In genomic region chr9:34589371-34589655, GRCh38 we compare ENCODE assay signal across 14 cellular contexts. TPM values are rescaled to one million over a fixed set of nuclear protein-coding genes. Genes with fewer than 3 reads are reported as not detected.
DNase-seq lines count a peak whose midpoint lies in the region; ATAC-seq and TF ChIP-seq lines count a peak whose summit lies in the region.
"Had no signal": no experiment of that assay in that cellular context is flagged by ENCODE, and none has a peak within 500 bp of the region (broad histone marks: within the 10 kb centered on the region; RNA-seq: fewer than 3 reads in every experiment).

No MANE protein-coding gene starts in this region.

- H3K36me3 ChIP-seq in heart right ventricle, result no peaks in the 10 kb centered on the region
- H3K36me3 ChIP-seq in hepatocyte (replicated peaks; ENCODE audit: insufficient read depth, low read depth), result no peaks in the 10 kb centered on the region
- no peaks in the 10 kb centered on the region for H3K36me3 ChIP-seq in parathyroid adenoma (ENCODE audit: control insufficient read depth, insufficient read depth, low read length)
- H3K36me3 ChIP-seq in uterus, result no peaks in the 10 kb centered on the region
- H3K36me3 ChIP-seq in thyroid gland, result no peaks in the 10 kb centered on the region

- TF ChIP-seq POLR2A in uterus (IDR thresholded peaks at IDR 0.05), result no peak
- no peak for TF ChIP-seq POLR2A in thyroid gland (IDR thresholded peaks at IDR 0.05)

- WGBS in heart right ventricle, 2 donors, result 1 to 2% methylated on average over 22 to 38 of the region's 38 CpGs
- 0% methylated on average over 29 of the region's 38 CpGs for WGBS in hepatocyte (ENCODE audit: low lambda C conversion rate, missing lambda C conversion rate)
- 0% methylated on average over 1 of the region's 38 CpGs; no CpG with 5 or more reads in 1 of the 2 donors for WGBS in thyroid gland, 2 donors

- H3K4me2 ChIP-seq in hepatocyte (peak overlapping the region; percentile 93), parathyroid adenoma (ENCODE audit: low read length) (peak overlapping the region; percentile 2)

- ATAC-seq in heart right ventricle (no peak), GM18519 (IDR thresholded peaks at IDR 0.05; ENCODE audit: low FRiP score, unreplicated experiment) (no peak)
- ATAC-seq: activated CD8-positive, alpha-beta T cell treated with anti-CD3 and anti-CD28 coated beads, Interleukin-2, amount 10 ng/mL, durations not matched to agents 7 days and 5 days; stimulated activated naive CD8-positive, alpha-beta T cell treated with anti-CD3 and anti-CD28 coated beads, Interleukin-15, Interleukin-2, amounts not matched to agents 100 U/mL and 50 U/mL, for 24 hours had no signal

- no peaks in the 10 kb centered on the region for H3K9me2 ChIP-seq in hepatocyte (replicated peaks; ENCODE audit: insufficient read depth)

- H3K27ac ChIP-seq in heart right ventricle, result no peak overlapping the region
- no peak overlapping the region for H3K27ac ChIP-seq in hepatocyte
- no peak overlapping the region for H3K27ac ChIP-seq in parathyroid adenoma
- no peak overlapping the region for H3K27ac ChIP-seq in uterus
- H3K27ac ChIP-seq in thyroid gland, result no peak overlapping the region

- H3K27me3 ChIP-seq in heart right ventricle (peaks cover 0 to 100% (median 77%) of the 10 kb centered on the region in 7 donors), hepatocyte (peaks cover 93% of the 10 kb centered on the region), parathyroid adenoma (ENCODE audit: control insufficient read depth, insufficient read depth, low read length) (peaks cover 5% of the 10 kb centered on the region), uterus (peaks cover 7 to 8% of the 10 kb centered on the region in 2 donors), thyroid gland (peaks cover 4% of the 10 kb centered on the region)

- H3K9me3 ChIP-seq in heart right ventricle (no peaks in the 10 kb centered on the region), hepatocyte (ENCODE audit: low read depth) (no peaks in the 10 kb centered on the region), parathyroid adenoma (ENCODE audit: control insufficient read depth, low read length) (no peaks in the 10 kb centered on the region), uterus (no peaks in the 10 kb centered on the region), thyroid gland (no peaks in the 10 kb centered on the region)

- DNase-seq in heart right ventricle, result no peak
- DNase-seq in cardiac septum (ENCODE audit: low spot score), result no peak
- no peak for DNase-seq in hepatocyte (ENCODE audit: low spot score)
- no peak for DNase-seq in uterus
- DNase-seq in COLO668 (lab: John Stamatoyannopoulos, UW; ENCODE audit: unreplicated experiment), result no peak
- DNase-seq in thyroid gland, result no peak
- DNase-seq: activated CD8-positive, alpha-beta T cell treated with anti-CD3 and anti-CD28 coated beads, Interleukin-2, amount 10 ng/mL, durations not matched to agents 7 days and 5 days; activated naive CD8-positive, alpha-beta T cell treated with anti-CD3 and anti-CD28 coated beads, Interleukin-2, amount 10 ng/mL, durations not matched to agents 7 days and 5 days; stimulated activated naive CD8-positive, alpha-beta T cell treated with anti-CD3 and anti-CD28 coated beads, Interleukin-15, Interleukin-2, amounts not matched to agents 100 U/mL and 50 U/mL, for 24 hours; T1000 had no signal

- no peak overlapping the region for H3K9ac ChIP-seq in parathyroid adenoma

- H3K4me1 ChIP-seq in heart right ventricle (peaks cover 16 to 53% (median 38%) of the 10 kb centered on the region in 9 donors), hepatocyte (ENCODE audit: insufficient read depth) (peaks cover 40% of the 10 kb centered on the region), parathyroid adenoma (no peaks in the 10 kb centered on the region), uterus (peaks cover 0 to 28% of the 10 kb centered on the region in 2 donors), thyroid gland (peaks cover 12 to 39% of the 10 kb centered on the region in 2 donors)

- TF ChIP-seq CTCF in heart right ventricle (IDR thresholded peaks at IDR 0.05), result no peak
- no peak for TF ChIP-seq CTCF in hepatocyte (IDR thresholded peaks at IDR 0.05; ENCODE audit: poor library complexity)
- TF ChIP-seq CTCF in parathyroid adenoma (IDR thresholded peaks at IDR 0.05), result no peak
- TF ChIP-seq CTCF in uterus (IDR thresholded peaks at IDR 0.05), result no peak
- no peak for TF ChIP-seq CTCF in thyroid gland (IDR thresholded peaks at IDR 0.05)

- intact Hi-C loops in heart right ventricle (cut with DNase I) (no loop called here), cardiac septum (cut with DNase I) (no loop called here), uterus (cut with DNase I; ENCODE audit: low total_unique reads) (no loop called here), thyroid gland (cut with DNase I) (no loop called here)

- no peaks in the 10 kb centered on the region for H4K20me1 ChIP-seq in hepatocyte (ENCODE audit: insufficient read depth, poor library complexity, severe bottlenecking)

- H2AFZ ChIP-seq in hepatocyte (no peak overlapping the region), parathyroid adenoma (no peak overlapping the region)

- H3K4me3 ChIP-seq in heart right ventricle, result peak overlapping the region in 9 of 10 donors; percentile 25 to 57 (median 51)
- H3K4me3 ChIP-seq in hepatocyte, result peak overlapping the region; percentile 42
- no peak overlapping the region for H3K4me3 ChIP-seq in parathyroid adenoma (ENCODE audit: low read depth, low read length)
- peak overlapping the region; percentile 22 to 49 for H3K4me3 ChIP-seq in uterus
- peak overlapping the region in 1 of 3 donors; percentile 44 for H3K4me3 ChIP-seq in thyroid gland (replicated peaks in 1 of 3)

- H3K79me2 ChIP-seq in hepatocyte (no peaks in the 10 kb centered on the region), parathyroid adenoma (no peaks in the 10 kb centered on the region)

RNA-seq across cellular contexts. Expression of gene CNTFR, which starts 0.2 kb away (rescaled TPM):
- 1 to 10 TPM in 9 of 10 donors, under 1 TPM in 1; 0.76 to 6.2 (median 2.9) TPM for total RNA-seq in heart right ventricle
- polyA plus RNA-seq in heart right ventricle, result 1 to 10 TPM; 2.9 to 5.0 TPM
- 1.1 TPM for total RNA-seq in cardiac septum
- 2.1 and 4.7 TPM in 2 replicates for total RNA-seq in hepatocyte
- 7.0 and 7.5 TPM in 2 replicates for polyA plus RNA-seq in hepatocyte
- total RNA-seq in uterus, result 10 to 100 TPM in 1 of 4 donors, 1 to 10 TPM in 1, under 1 TPM in 1, not detected in 1; 0.59 to 14.7 (median 6.6) TPM
- 10 to 100 TPM in 3 of 4 donors, 1 to 10 TPM in 1; 8.6 to 17.3 (median 14.1) TPM for total RNA-seq in thyroid gland
- total RNA-seq: activated CD8-positive, alpha-beta T cell treated with anti-CD3 and anti-CD28 coated beads, Interleukin-2, amount 10 ng/mL, durations not matched to agents 7 days and 5 days; activated naive CD8-positive, alpha-beta T cell treated with anti-CD3 and anti-CD28 coated beads, Interleukin-2, amount 10 ng/mL, durations not matched to agents 7 days and 5 days; Daoy had no signal
- polyA plus RNA-seq: AG04450 had no signal

RNA-seq across cellular contexts. Expression of gene RPP25L, which starts 22.6 kb away (rescaled TPM):
- 10 to 100 TPM; 29.2 to 48.5 (median 39.2) TPM for total RNA-seq in heart right ventricle
- 10 to 100 TPM; 34.3 to 51.0 TPM for polyA plus RNA-seq in heart right ventricle
- 39.4 TPM for total RNA-seq in cardiac septum
- total RNA-seq in hepatocyte, result 30.0 and 31.5 TPM in 2 replicates
- 31.8 and 35.7 TPM in 2 replicates for polyA plus RNA-seq in hepatocyte
- total RNA-seq in uterus, result 10 to 100 TPM; 18.1 to 39.1 (median 26.9) TPM
- 10 to 100 TPM; 20.7 to 39.0 (median 25.8) TPM for total RNA-seq in thyroid gland

RNA-seq across cellular contexts. Expression of gene DCTN3, which starts 31.0 kb away (rescaled TPM):
- 100 to 1,000 TPM; 113 to 143 (median 129) TPM for total RNA-seq in heart right ventricle
- polyA plus RNA-seq in heart right ventricle, result 100 to 1,000 TPM in 1 of 2 donors, 10 to 100 TPM in 1; 30.5 to 118 TPM
- total RNA-seq in cardiac septum, result 101 TPM
- total RNA-seq in hepatocyte, result 60.3 and 75.0 TPM in 2 replicates
- 83.1 and 114 TPM in 2 replicates for polyA plus RNA-seq in hepatocyte
- total RNA-seq in uterus, result 10 to 100 TPM; 27.7 to 98.0 (median 58.6) TPM
- total RNA-seq in thyroid gland, result 100 to 1,000 TPM in 2 of 4 donors, 10 to 100 TPM in 2; 54.6 to 140 (median 89.2) TPM

RNA-seq across cellular contexts. Expression of gene ARID3C, which starts 39.6 kb away (rescaled TPM):
- total RNA-seq in heart right ventricle, result not detected
- polyA plus RNA-seq in heart right ventricle, result not detected
- not detected for total RNA-seq in cardiac septum
- 0.27 TPM in 1 of 2 replicates, not detected in the other for total RNA-seq in hepatocyte
- 0.21 TPM in 1 of 2 replicates, not detected in the other for polyA plus RNA-seq in hepatocyte
- total RNA-seq in uterus, result under 1 TPM in 2 of 4 donors, not detected in 2; 0.35 to 0.82 TPM
- not detected for total RNA-seq in thyroid gland
- total RNA-seq: activated naive CD8-positive, alpha-beta T cell treated with anti-CD3 and anti-CD28 coated beads, Interleukin-2, amount 10 ng/mL, durations not matched to agents 7 days and 5 days; Daoy had no signal
- polyA plus RNA-seq: AG04450 had no signal

RNA-seq across cellular contexts. Expression of gene SIGMAR1, which starts 48.3 kb away (rescaled TPM):
- total RNA-seq in heart right ventricle (10 to 100 TPM; 15.8 to 31.7 (median 22.3) TPM), cardiac septum (25.8 TPM), hepatocyte (126 and 141 TPM in 2 replicates), uterus (10 to 100 TPM; 34.1 to 55.2 (median 51.3) TPM), thyroid gland (10 to 100 TPM; 48.6 to 89.7 (median 76.6) TPM)
- polyA plus RNA-seq in heart right ventricle (10 to 100 TPM; 23.8 to 54.0 TPM), hepatocyte (212 and 240 TPM in 2 replicates)
